1 cellular context compared by ENCODE assay signal in genomic region chr1:201481761-201482493, GRCh38.
TF ChIP-seq lines count a peak whose summit lies in the region.

No MANE protein-coding gene starts in this region.

TF ChIP-seq in GM12878, 131 proteins besides CTCF, POLR2A, EP300 and RAD21 (continued from another document and continues in another):
- no peak for TF ChIP-seq USF1 (IDR thresholded peaks at IDR 0.05; ENCODE audit: borderline replicate concordance, extremely low read length, insufficient read depth, low read depth, low read length)
- TF ChIP-seq BHLHE40 (IDR thresholded peaks at IDR 0.05; ENCODE audit: borderline replicate concordance in 1 of 2, low read depth in 2 of 2, low read length in 1 of 2): peak; percentile 9 to 10; a peak in 1 of 4 replicates
- no peak for TF ChIP-seq ELK1 (IDR thresholded peaks at IDR 0.05; ENCODE audit: low read depth, low read length)
- TF ChIP-seq SREBF2 (IDR thresholded peaks at IDR 0.05; ENCODE audit: low read length): no peak
- peak; percentile 14; the same call in 1 of the 2 replicates for TF ChIP-seq IKZF1 (conservative IDR thresholded peaks at IDR 0.05)
- TF ChIP-seq FOXK2 (IDR thresholded peaks at IDR 0.05): no peak
- peak; percentile 31; the same call in 1 of the 2 replicates for TF ChIP-seq MTA2 (IDR thresholded peaks at IDR 0.05; ENCODE audit: low read depth)
- no peak for TF ChIP-seq ZSCAN29 (IDR thresholded peaks at IDR 0.05)
- TF ChIP-seq MYC (IDR thresholded peaks at IDR 0.05; ENCODE audit: insufficient read depth, insufficient read length, insufficient replicate concordance, low read length, severe bottlenecking): no peak
- no peak for TF ChIP-seq KLF5 (IDR thresholded peaks at IDR 0.05; ENCODE audit: partially characterized antibody)
- peak; percentile 74; the same call in 1 of the 2 replicates for TF ChIP-seq GATAD2B (conservative IDR thresholded peaks at IDR 0.05; ENCODE audit: low read depth)
- no peak for TF ChIP-seq HDAC6 (IDR thresholded peaks at IDR 0.05; ENCODE audit: unreplicated experiment)
- TF ChIP-seq BRCA1 (IDR thresholded peaks at IDR 0.05; ENCODE audit: low read depth, low read length): no peak
- no peak for TF ChIP-seq ZBTB11 (CRISPR knock-in tag; IDR thresholded peaks at IDR 0.05)
- TF ChIP-seq E2F8 (IDR thresholded peaks at IDR 0.05; ENCODE audit: low read depth, partially characterized antibody): no peak
- no peak for TF ChIP-seq SIX5 (IDR thresholded peaks at IDR 0.05; ENCODE audit: low read depth, low read length, severe bottlenecking)
- no peak for TF ChIP-seq WRNIP1 (IDR thresholded peaks at IDR 0.05; ENCODE audit: borderline replicate concordance, low read depth, low read length)
- TF ChIP-seq KAT2A (conservative IDR thresholded peaks at IDR 0.05; ENCODE audit: control insufficient read depth, low read depth, low read length): no peak
- TF ChIP-seq ZNF274 (IDR thresholded peaks at IDR 0.05; ENCODE audit: insufficient read depth, insufficient read length): no peak
- peak; percentile 41; the same call in 1 of the 2 replicates for TF ChIP-seq ZNF207 (IDR thresholded peaks at IDR 0.05; ENCODE audit: borderline replicate concordance)
- no peak for TF ChIP-seq NFIC (IDR thresholded peaks at IDR 0.05; ENCODE audit: low read depth, low read length)
- no peak for TF ChIP-seq TARDBP (IDR thresholded peaks at IDR 0.05; ENCODE audit: borderline replicate concordance)
- TF ChIP-seq EZH2 (IDR thresholded peaks at IDR 0.05; ENCODE audit: borderline replicate concordance, control insufficient read depth, low read depth, low read length): no peak
- peak; percentile 1; the same call in 1 of the 2 replicates for TF ChIP-seq SPI1 (IDR thresholded peaks at IDR 0.05; ENCODE audit: borderline replicate concordance, insufficient read depth, low read depth, low read length)
- 0 out of 2 replicates have a peak, but pooled peaks have one; percentile 30 for TF ChIP-seq ZNF592 (IDR thresholded peaks at IDR 0.05)
- no peak for TF ChIP-seq TBL1XR1 (IDR thresholded peaks at IDR 0.05; ENCODE audit: low read depth, low read length)
- TF ChIP-seq SIN3A (IDR thresholded peaks at IDR 0.05; ENCODE audit: low read depth, low read length): no peak
- no peak for TF ChIP-seq ZBTB40 (IDR thresholded peaks at IDR 0.05; ENCODE audit: borderline replicate concordance)
- TF ChIP-seq NR2F1 (conservative IDR thresholded peaks at IDR 0.05): 0 out of 2 replicates have a peak, but pooled peaks have one; percentile 16
- TF ChIP-seq POLR2AphosphoS5 (IDR thresholded peaks at IDR 0.05; ENCODE audit: low read length): no peak
- TF ChIP-seq ETV6 (conservative IDR thresholded peaks at IDR 0.05 in 1 of 2, IDR thresholded peaks at IDR 0.05 in 1 of 2; ENCODE audit: borderline replicate concordance in 1 of 2, low read depth in 1 of 2): no peak
- no peak for TF ChIP-seq SKIL (IDR thresholded peaks at IDR 0.05; ENCODE audit: low read depth, poor library complexity, severe bottlenecking)
- TF ChIP-seq IRF3 (IDR thresholded peaks at IDR 0.05): peak; percentile 19; the same call in 1 of the 2 replicates
- TF ChIP-seq MEF2B (IDR thresholded peaks at IDR 0.05; ENCODE audit: partially characterized antibody, poor library complexity, severe bottlenecking): peak; percentile 19
- TF ChIP-seq SMAD5 (IDR thresholded peaks at IDR 0.05; ENCODE audit: low read depth): no peak
- 0 out of 2 replicates have a peak, but pooled peaks have one; percentile 48 for TF ChIP-seq MLLT1 (IDR thresholded peaks at IDR 0.05)
- no peak for TF ChIP-seq RAD51 (IDR thresholded peaks at IDR 0.05)
